ENCODE assay signal across 8 cellular contexts in the genomic region with DNA sequence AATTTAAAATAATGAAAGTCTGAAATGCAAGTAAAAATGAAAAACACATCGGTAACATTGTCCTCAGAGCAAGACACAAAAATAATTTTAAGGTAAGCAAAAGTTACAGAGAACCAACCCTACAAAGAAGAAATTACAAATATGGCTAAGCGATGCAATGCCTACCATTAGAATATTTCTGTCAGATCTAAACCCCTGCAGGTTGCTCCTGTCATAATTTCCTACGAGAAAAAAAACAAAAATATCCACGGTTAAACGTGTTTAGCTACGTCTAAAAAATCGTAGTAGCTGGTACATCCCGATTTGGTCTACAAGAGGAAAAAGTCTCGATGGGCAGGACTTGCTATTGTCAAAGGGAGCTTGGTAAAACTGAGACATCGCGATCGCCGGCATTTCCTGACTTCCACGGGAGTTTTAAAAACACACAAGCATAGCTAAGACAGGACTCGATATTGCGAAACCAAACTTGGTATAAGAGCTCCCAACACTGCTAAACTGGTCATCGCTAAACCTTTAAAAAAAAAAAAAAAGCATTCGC. TPM values are rescaled to one million over a fixed set of nuclear protein-coding genes. Genes with fewer than 3 reads are reported as not detected.
DNase-seq lines count a peak whose midpoint lies in the region; ATAC-seq and TF ChIP-seq lines count a peak whose summit lies in the region.

No MANE protein-coding gene starts in this region.

- H3K9me3 ChIP-seq in SJCRH30 (replicated peaks), result no peaks in the 10 kb centered on the region
- H3K9me3 ChIP-seq in tibial nerve, result no peaks in the 10 kb centered on the region

- intact Hi-C loops in lower leg skin (cut with DNase I; ENCODE audit: low total_unique reads), result no loop called here

- H3K27me3 ChIP-seq in SJCRH30 (no peaks in the 10 kb centered on the region), tibial nerve (no peaks in the 10 kb centered on the region)

- DNase-seq in SIG-M5 treated with dmso at 0.1 percent for 504 hours (lab: John Stamatoyannopoulos, UW; ENCODE audit: unreplicated experiment) (peak; percentile 81), SIG-M5 (lab: John Stamatoyannopoulos, UW) (no peak), SJCRH30 (peak in 1 of 2 experiments; percentile 38), lower leg skin (ENCODE audit: low spot score in 2 of 2) (peak in 1 of 2 donors; percentile 88), tibial nerve (ENCODE audit: low spot score in 2 of 2) (no peak), omental fat pad (ENCODE audit: low spot score) (no peak)
- peak; percentile 60 for DNase-seq in central memory CD4-positive, alpha-beta T cell

- peaks cover 2% of the 10 kb centered on the region; the same call in 1 of the 2 replicates for H3K4me1 ChIP-seq in SJCRH30
- peaks cover 0 to 20% (median 4%) of the 10 kb centered on the region in 4 donors for H3K4me1 ChIP-seq in tibial nerve

- H3K4me3 ChIP-seq in SJCRH30 (peak overlapping the region; percentile 67), lower leg skin (ENCODE audit: low read depth, poor library complexity, severe bottlenecking) (peak overlapping the region; percentile 58), tibial nerve (peak overlapping the region; percentile 64 to 90 (median 73))

- H3K36me3 ChIP-seq in SJCRH30 (no peaks in the 10 kb centered on the region), tibial nerve (peaks cover 0 to 8% (median 0%) of the 10 kb centered on the region in 3 donors)

- no peak for TF ChIP-seq CTCF in lower leg skin (IDR thresholded peaks at IDR 0.05)
- peak in 1 of 5 experiments; percentile 11 for TF ChIP-seq CTCF in tibial nerve (IDR thresholded peaks at IDR 0.05)
- no peak for TF ChIP-seq CTCF in omental fat pad (IDR thresholded peaks at IDR 0.05)

- TF ChIP-seq EP300 in tibial nerve (IDR thresholded peaks at IDR 0.05), result no peak

- 5 to 6% methylated on average over 18 of the region's 18 CpGs for WGBS in lower leg skin, 2 donors
- WGBS in tibial nerve, 2 donors, result 2% methylated on average over 18 of the region's 18 CpGs

- TF ChIP-seq POLR2A in lower leg skin (IDR thresholded peaks at IDR 0.05), result no peak
- TF ChIP-seq POLR2A in tibial nerve (IDR thresholded peaks at IDR 0.05), result no peak

- no peak for ATAC-seq in omental fat pad (ENCODE audit: low FRiP score)
- no peak for ATAC-seq in HG03097 (IDR thresholded peaks at IDR 0.05; ENCODE audit: low FRiP score, unreplicated experiment)

- H3K27ac ChIP-seq in SJCRH30 (peak overlapping the region; percentile 67; the same call in 1 of the 2 replicates), tibial nerve (peak overlapping the region; percentile 86 to 99 (median 96))

RNA-seq across cellular contexts. Expression of a gene that starts 1.1 kb away (rescaled TPM):
- total RNA-seq in SJCRH30 (2014; rRNA removed; shearing (Covaris generic)), result 3.3 and 3.5 TPM in 2 replicates
- total RNA-seq in lower leg skin (1 to 10 TPM; 1.1 to 2.7 (median 2.4) TPM), tibial nerve (1 to 10 TPM; 5.4 to 9.0 (median 8.1) TPM), omental fat pad (1 to 10 TPM; 1.5 to 5.5 (median 3.4) TPM)

Comparison
In these comparisons a context has a peak if more than half of its experiments do, and no peak if none do; other contexts are left out.
1. DNase-seq: peak in SIG-M5 treated with dmso at 0.1 percent for 504 hours (single experiment) and central memory CD4-positive, alpha-beta T cell (single experiment); none in SIG-M5 (single experiment), tibial nerve (0 of 2) and omental fat pad (single experiment).
2. Peak in every context shown above with its lines, with median percentiles within 50 percentile points of each other: H3K4me3 ChIP-seq.